In genomic region chr18:58785870-58786269, GRCh38 we compare ENCODE assay signal across 16 cellular contexts.
DNase-seq lines count a peak whose midpoint lies in the region; ATAC-seq and TF ChIP-seq lines count a peak whose summit lies in the region.
"Had no signal": no experiment of that assay in that cellular context is flagged by ENCODE, and none has a peak within 500 bp of the region (broad histone marks: within the 10 kb centered on the region; RNA-seq: fewer than 3 reads in every experiment).

No MANE protein-coding gene starts in this region.

- H3K9me2 ChIP-seq in SK-N-SH = no peaks in the 10 kb centered on the region

- no peak for TF ChIP-seq EP300 in SK-N-SH (IDR thresholded peaks at IDR 0.05; ENCODE audit: borderline replicate concordance in 1 of 2, low read depth in 1 of 2, low read length in 1 of 2)

- intact Hi-C loops in MCF 10A (cut with micrococcal nuclease) (loop anchor here (10.0 kb wide), 1 partner anchor 79 kb away; the partner anchor contains the start of gene ZNF532), vagina (cut with DNase I) (no loop called here)

- 88% methylated on average over 4 of the region's 4 CpGs for WGBS in SK-N-SH (ENCODE audit: low lambda C conversion rate)
- WGBS in mesodermal cell (ENCODE audit: insufficient coverage in 2 of 2), 2 experiments = 87 to 100% methylated on average over 1 to 3 of the region's 4 CpGs

- TF ChIP-seq CTCF in SK-N-SH (IDR thresholded peaks at IDR 0.05) (no peak), MCF 10A (IDR thresholded peaks at IDR 0.05; ENCODE audit: unreplicated experiment) (no peak), vagina (IDR thresholded peaks at IDR 0.05) (no peak)

- no peaks in the 10 kb centered on the region for H3K27me3 Mint-ChIP-seq in MCF 10A (ENCODE audit: insufficient read depth, unreplicated experiment)
- H3K27me3 Mint-ChIP-seq: IgD-negative memory B cell had no signal

- no peak for DNase-seq in SK-N-SH
- DNase-seq in MCF 10A (ENCODE audit: unreplicated experiment) = no peak
- DNase-seq in vagina (ENCODE audit: extremely low spot score in 2 of 2) = no peak
- DNase-seq in superior temporal gyrus (ENCODE audit: extremely low spot score) = no peak
- DNase-seq in NCI-H1092 (lab: John Stamatoyannopoulos, UW) = no peak
- DNase-seq: activated CD4-positive, alpha-beta T cell treated with anti-CD3 and anti-CD28 coated beads for 48 hours; activated CD8-positive, alpha-beta memory T cell treated with anti-CD3 and anti-CD28 coated beads, Interleukin-2, amount 10 ng/mL, durations not matched to agents 7 days and 5 days; activated effector memory CD4-positive, alpha-beta T cell treated with Interleukin-2 at 50 U/mL for 16 hours; heart left ventricle; stimulated activated naive CD4-positive, alpha-beta T cell; upper lobe of right lung had no signal

- H3K4me2 ChIP-seq in SK-N-SH = 0 out of 2 replicates have a peak overlapping the region, but pooled peaks have one; percentile 28

- no peak overlapping the region for H3K9ac ChIP-seq in SK-N-SH

- BruUV-seq in MCF 10A (replicated peaks; lab: Mats Ljungman, UMichigan) = no TSS peak

- CTCF ChIA-PET in SK-N-SH (lab: Yijun Ruan, JAX) = interaction anchor here (0.6 to 5.1 kb wide), 3 partner anchors 118 to 298 kb away, joined by 3 to 60 read pairs (median 5); no protein-coding TSS in a partner anchor
- CTCF ChIA-PET in MCF 10A (lab: Yijun Ruan, JAX) = interaction anchor here (0.5 to 10.8 kb wide), 11 partner anchors 17 to 536 kb away, joined by 3 to 235 read pairs (median 3); no protein-coding TSS in a partner anchor

- no peaks in the 10 kb centered on the region for H3K9me3 ChIP-seq in SK-N-SH
- no peaks in the 10 kb centered on the region for H3K9me3 ChIP-seq in mesodermal cell (ENCODE audit: control insufficient read depth, low read length)
- no peaks in the 10 kb centered on the region for H3K9me3 ChIP-seq in vagina
- H3K9me3 ChIP-seq: heart left ventricle, upper lobe of right lung had no signal

- H3K36me3 ChIP-seq in SK-N-SH (replicated peaks in 1 of 2; ENCODE audit: control insufficient read depth in 1 of 2, insufficient read depth in 2 of 2, low read length in 1 of 2) = no peaks in the 10 kb centered on the region
- H3K36me3 ChIP-seq in mesodermal cell (ENCODE audit: control insufficient read depth, insufficient read depth, low read length) = no peaks in the 10 kb centered on the region
- no peaks in the 10 kb centered on the region for H3K36me3 ChIP-seq in vagina
- H3K36me3 ChIP-seq: heart left ventricle, upper lobe of right lung had no signal

- ATAC-seq in SK-N-SH treated with all-trans-retinoic acid at 6 μM for 48 hours (no peak), GM19455 (IDR thresholded peaks at IDR 0.05; ENCODE audit: unreplicated experiment) (no peak)
- ATAC-seq: activated CD8-positive, alpha-beta memory T cell treated with anti-CD3 and anti-CD28 coated beads, Interleukin-2, amount 10 ng/mL, durations not matched to agents 7 days and 5 days; sciatic nerve had no signal

- no peak for TF ChIP-seq RAD21 in SK-N-SH (IDR thresholded peaks at IDR 0.05; ENCODE audit: low read length)

- H3K27ac ChIP-seq in SK-N-SH (ENCODE audit: low read depth in 2 of 2, low read length in 1 of 2) (peak overlapping the region in 1 of 2 experiments; percentile 71; a peak in 2 of 4 replicates), mesodermal cell (ENCODE audit: low read depth, low read length, severe bottlenecking) (peak overlapping the region; percentile 95), vagina (peak overlapping the region; percentile 71)
- H3K27ac ChIP-seq: upper lobe of right lung had no signal

- POLR2A ChIA-PET in SK-N-SH (lab: Yijun Ruan, JAX) (no interaction called here), MCF 10A (lab: Yijun Ruan, JAX) (interaction anchor here (0.6 to 1.3 kb wide), 6 partner anchors 17 to 370 kb away, joined by 3 to 4 read pairs (median 4); no protein-coding TSS in a partner anchor)

- peak overlapping the region; percentile 52 for H3K27ac Mint-ChIP-seq in MCF 10A (ENCODE audit: low read depth, unreplicated experiment)
- H3K27ac Mint-ChIP-seq: activated CD8-positive, alpha-beta memory T cell treated with anti-CD3 and anti-CD28 coated beads, Interleukin-2, amount 10 ng/mL, durations not matched to agents 7 days and 5 days had no signal

- no peaks in the 10 kb centered on the region for H3K79me2 ChIP-seq in SK-N-SH (ENCODE audit: insufficient read depth)

- H2AFZ ChIP-seq in SK-N-SH (ENCODE audit: low read depth) = peak overlapping the region; percentile 77; the same call in 1 of the 2 replicates

- H3F3A ChIP-seq in SK-N-SH (replicated peaks; ENCODE audit: insufficient read depth) = no peaks in the 10 kb centered on the region

- H3K9me3 Mint-ChIP-seq in MCF 10A (ENCODE audit: unreplicated experiment) = no peaks in the 10 kb centered on the region
- H3K9me3 Mint-ChIP-seq: IgD-negative memory B cell had no signal

- H3K4me1 ChIP-seq in SK-N-SH (ENCODE audit: control insufficient read depth in 1 of 2, insufficient read depth in 2 of 2, low read depth in 1 of 2, low read length in 1 of 2) = peaks cover 2 to 14% of the 10 kb centered on the region in 2 experiments; a peak in 2 of 4 replicates
- H3K4me1 ChIP-seq in mesodermal cell (ENCODE audit: control insufficient read depth, insufficient read depth, low read length, poor library complexity, severe bottlenecking) = peaks cover 43% of the 10 kb centered on the region
- H3K4me1 ChIP-seq in vagina = peaks cover 48% of the 10 kb centered on the region

- H3K4me1 Mint-ChIP-seq in MCF 10A (ENCODE audit: insufficient read depth, unreplicated experiment) = peaks cover 36% of the 10 kb centered on the region
- H3K4me1 Mint-ChIP-seq: activated CD8-positive, alpha-beta memory T cell treated with anti-CD3 and anti-CD28 coated beads, Interleukin-2, amount 10 ng/mL, durations not matched to agents 7 days and 5 days had no signal

- TF ChIP-seq POLR2A in vagina (IDR thresholded peaks at IDR 0.05) = no peak

- H3K4me3 ChIP-seq in SK-N-SH (ENCODE audit: low read depth in 2 of 2, low read length in 1 of 2) (no peak overlapping the region), mesodermal cell (ENCODE audit: extremely low read depth, insufficient read depth, low read length, poor library complexity, severe bottlenecking) (no peak overlapping the region), vagina (no peak overlapping the region)
- H3K4me3 ChIP-seq: heart left ventricle, upper lobe of right lung had no signal

- no peaks in the 10 kb centered on the region for H4K20me1 ChIP-seq in SK-N-SH (ENCODE audit: insufficient read depth)

- H3K4me3 Mint-ChIP-seq in MCF 10A (ENCODE audit: unreplicated experiment) = no peak overlapping the region
- H3K4me3 Mint-ChIP-seq: activated CD8-positive, alpha-beta memory T cell treated with anti-CD3 and anti-CD28 coated beads, Interleukin-2, amount 10 ng/mL, durations not matched to agents 7 days and 5 days; IgD-negative memory B cell had no signal

- H3K36me3 Mint-ChIP-seq in MCF 10A (ENCODE audit: insufficient read depth, unreplicated experiment) = no peaks in the 10 kb centered on the region
- H3K36me3 Mint-ChIP-seq: activated CD8-positive, alpha-beta memory T cell treated with anti-CD3 and anti-CD28 coated beads, Interleukin-2, amount 10 ng/mL, durations not matched to agents 7 days and 5 days had no signal

- H3K27me3 ChIP-seq in SK-N-SH (ENCODE audit: insufficient read depth) (no peaks in the 10 kb centered on the region), vagina (no peaks in the 10 kb centered on the region)
- H3K27me3 ChIP-seq: heart left ventricle, upper lobe of right lung had no signal

TF ChIP-seq in SK-N-SH, 30 proteins besides CTCF, POLR2A, EP300 and RAD21 (continues in another document):
- TF ChIP-seq JUND (IDR thresholded peaks at IDR 0.05) (no peak), RFX5 (IDR thresholded peaks at IDR 0.05; ENCODE audit: low read length) (no peak), YY1 (IDR thresholded peaks at IDR 0.05; ENCODE audit: low read depth) (no peak), MEF2A (IDR thresholded peaks at IDR 0.05; ENCODE audit: borderline replicate concordance, low read depth) (no peak), NRF1 (IDR thresholded peaks at IDR 0.05; ENCODE audit: low read depth, low read length) (no peak), IRF3 (IDR thresholded peaks at IDR 0.05; ENCODE audit: low read depth, low read length) (no peak)

TF ChIP-seq in SK-N-SH treated with all-trans-retinoic acid at 6 μM for 48 hours, 23 proteins besides CTCF, POLR2A, EP300 and RAD21 (continues in another document):
- TF ChIP-seq BACH2 (CRISPR knock-in tag; IDR thresholded peaks at IDR 0.05; ENCODE audit: borderline replicate concordance) (no peak), TSHZ2 (CRISPR knock-in tag; IDR thresholded peaks at IDR 0.05) (no peak)
